11 cellular contexts compared by ENCODE assay signal in genomic region chr19:35212241-35212640, GRCh38. TPM values are rescaled to one million over a fixed set of nuclear protein-coding genes. Genes with fewer than 3 reads are reported as not detected.
A peak's percentile ranks its signal among the peaks of the same experiment; 100 is the strongest.
DNase-seq lines count a peak whose midpoint lies in the region; ATAC-seq, FAIRE-seq and TF ChIP-seq lines count a peak whose summit lies in the region.
"Had no signal": no experiment of that assay in that cellular context is flagged by ENCODE, and none has a peak within 500 bp of the region (broad histone marks: within the 10 kb centered on the region; RNA-seq: fewer than 3 reads in every experiment).

No MANE protein-coding gene starts in this region.

- H3K4me3 ChIP-seq in liver (ENCODE audit: low read depth in 1 of 3, low read length in 3 of 3) (no peak overlapping the region), HepG2 (replicated peaks in 1 of 3; ENCODE audit: insufficient read depth in 1 of 3, low read depth in 2 of 3, low read length in 3 of 3) (no peak overlapping the region), mucosa of rectum (ENCODE audit: low read length in 2 of 2) (no peak overlapping the region)

- H3K4me3 Mint-ChIP-seq in activated T-helper 2 cell treated with anti-CD3 and anti-CD28 coated beads, Interferon-gamma antibody, Interleukin-2, Interleukin-4, amounts not matched to agents 10 μg/mL and 5 μg/mL and 100 μg/mL, durations not matched to agents 14 hours and 24 hours and 36 hours (ENCODE audit: low read depth): peak overlapping the region; percentile 28

- no peak overlapping the region for H3K4me2 ChIP-seq in HepG2 (ENCODE audit: low read depth, low read length)

- intact Hi-C loops in HepG2 (cut with micrococcal nuclease; ENCODE audit: unreplicated experiment): no loop called here
- intact Hi-C loops in activated T-helper 2 cell treated with anti-CD3 and anti-CD28 coated beads, Interferon-gamma antibody, Interleukin-2, Interleukin-4, amounts not matched to agents 10 μg/mL and 5 μg/mL and 100 μg/mL, durations not matched to agents 14 hours and 24 hours and 36 hours (cut with micrococcal nuclease): no loop called here

- peaks cover 4% of the 10 kb centered on the region for H3K36me3 Mint-ChIP-seq in activated T-helper 2 cell treated with anti-CD3 and anti-CD28 coated beads, Interferon-gamma antibody, Interleukin-2, Interleukin-4, amounts not matched to agents 10 μg/mL and 5 μg/mL and 100 μg/mL, durations not matched to agents 14 hours and 24 hours and 36 hours (ENCODE audit: low read depth)

- H3K27me3 Mint-ChIP-seq in activated T-helper 2 cell treated with anti-CD3 and anti-CD28 coated beads, Interferon-gamma antibody, Interleukin-2, Interleukin-4, amounts not matched to agents 10 μg/mL and 5 μg/mL and 100 μg/mL, durations not matched to agents 14 hours and 24 hours and 36 hours (ENCODE audit: low read depth): no peaks in the 10 kb centered on the region

- H3K9me3 Mint-ChIP-seq in activated T-helper 2 cell treated with anti-CD3 and anti-CD28 coated beads, Interferon-gamma antibody, Interleukin-2, Interleukin-4, amounts not matched to agents 10 μg/mL and 5 μg/mL and 100 μg/mL, durations not matched to agents 14 hours and 24 hours and 36 hours: peaks cover 4% of the 10 kb centered on the region

- H3K4me1 ChIP-seq in liver (ENCODE audit: control insufficient read depth in 4 of 4, insufficient read depth in 4 of 4, low read length in 3 of 4) (peaks cover 0 to 3% (median under 1%) of the 10 kb centered on the region in 4 donors), HepG2 (ENCODE audit: insufficient read depth, low read length) (peaks cover 30% of the 10 kb centered on the region), mucosa of rectum (ENCODE audit: control insufficient read depth in 2 of 2, insufficient read depth in 2 of 2, low read length in 2 of 2) (peaks cover 15 to 19% of the 10 kb centered on the region in 2 donors)

- H3K27ac ChIP-seq in liver (ENCODE audit: low read depth in 1 of 2, low read length in 2 of 2) (peak overlapping the region; percentile 59 to 69), HepG2 (ENCODE audit: extremely low read length, insufficient read depth, low read length) (no peak overlapping the region), mucosa of rectum (ENCODE audit: low read depth in 2 of 2, low read length in 2 of 2) (peak overlapping the region; percentile 70 to 79)

- no peak overlapping the region for H2AFZ ChIP-seq in HepG2 (ENCODE audit: low read length)

- H3K79me2 ChIP-seq in HepG2 (ENCODE audit: insufficient read depth, low read length): no peaks in the 10 kb centered on the region

- H4K20me1 ChIP-seq in HepG2 (ENCODE audit: insufficient read depth, low read length): no peaks in the 10 kb centered on the region

- no peak for TF ChIP-seq CTCF in liver (IDR thresholded peaks at IDR 0.05; ENCODE audit: low read depth, low read length, missing input control)
- no peak; the same call in 1 of the 2 replicates for TF ChIP-seq CTCF in HepG2 (CRISPR knock-in tag; IDR thresholded peaks at IDR 0.05)
- TF ChIP-seq CTCF in GM20000 (IDR thresholded peaks at IDR 0.05; ENCODE audit: extremely low read depth, missing control alignments): no peak

- CTCF ChIA-PET in HepG2 (lab: Yijun Ruan, JAX; ENCODE audit: low intra/inter-chr PET ratio, low total read pairs): no interaction called here

- H3K36me3 ChIP-seq in liver (ENCODE audit: control insufficient read depth in 4 of 4, insufficient read depth in 3 of 4, low read depth in 1 of 4, low read length in 3 of 4): no peaks in the 10 kb centered on the region
- H3K36me3 ChIP-seq in HepG2 (replicated peaks in 1 of 2; ENCODE audit: control insufficient read depth in 1 of 2, insufficient read depth in 2 of 2, low read length in 2 of 2): no peaks in the 10 kb centered on the region
- H3K36me3 ChIP-seq in mucosa of rectum (ENCODE audit: control insufficient read depth in 2 of 2, insufficient read depth in 2 of 2, low read length in 2 of 2): no peaks in the 10 kb centered on the region

- 71% methylated on average over 7 of the region's 7 CpGs for WGBS in liver
- 59% methylated on average over 6 of the region's 7 CpGs for WGBS in HepG2 (ENCODE audit: low lambda C conversion rate)

- H3K27me3 ChIP-seq in liver (ENCODE audit: control insufficient read depth in 4 of 4, insufficient read depth in 4 of 4, low read length in 3 of 4) (no peaks in the 10 kb centered on the region), HepG2 (ENCODE audit: control insufficient read depth in 1 of 2, insufficient read depth in 2 of 2, low read length in 2 of 2) (no peaks in the 10 kb centered on the region), mucosa of rectum (ENCODE audit: control insufficient read depth in 2 of 2, insufficient read depth in 2 of 2, low read length in 2 of 2) (no peaks in the 10 kb centered on the region)

- H3K27ac Mint-ChIP-seq in activated T-helper 2 cell treated with anti-CD3 and anti-CD28 coated beads, Interferon-gamma antibody, Interleukin-2, Interleukin-4, amounts not matched to agents 10 μg/mL and 5 μg/mL and 100 μg/mL, durations not matched to agents 14 hours and 24 hours and 36 hours: peak overlapping the region; percentile 88

- in situ Hi-C loops in HepG2 (cut with HindIII; ENCODE audit: extremely low pct_ligation_motif_present, low pct_unique_long_range_greater_than_20kb): no loop called here

- H3K4me1 Mint-ChIP-seq in activated T-helper 2 cell treated with anti-CD3 and anti-CD28 coated beads, Interferon-gamma antibody, Interleukin-2, Interleukin-4, amounts not matched to agents 10 μg/mL and 5 μg/mL and 100 μg/mL, durations not matched to agents 14 hours and 24 hours and 36 hours (ENCODE audit: low read depth): peaks cover 53% of the 10 kb centered on the region

- no peak for FAIRE-seq in HepG2 (lab: Jason Lieb, UNC)
- FAIRE-seq: colon, frontal cortex had no signal

- POLR2A ChIA-PET in HepG2 (lab: Yijun Ruan, JAX): no interaction called here

- no peak overlapping the region for H3K9ac ChIP-seq in liver (ENCODE audit: low read depth in 1 of 2, low read length in 2 of 2)
- no peak overlapping the region; the same call in 1 of the 2 replicates for H3K9ac ChIP-seq in HepG2 (ENCODE audit: insufficient read depth, low read depth, low read length)
- peak overlapping the region in 1 of 2 donors; percentile 32 for H3K9ac ChIP-seq in mucosa of rectum (ENCODE audit: low read depth in 1 of 2, low read length in 2 of 2)

- no TSS peak for BruUV-seq in HepG2 (replicated peaks; lab: Mats Ljungman, UMichigan)

- TF ChIP-seq RAD21 in liver (IDR thresholded peaks at IDR 0.05) (no peak), HepG2 (CRISPR knock-in tag; IDR thresholded peaks at IDR 0.05) (no peak)

- ATAC-seq in HepG2: no peak

- DNase-seq in HepG2 (ENCODE audit: low spot score): no peak
- DNase-seq in activated T-helper 2 cell treated with anti-CD3 and anti-CD28 coated beads, Interferon-gamma antibody, Interleukin-2, Interleukin-4, amounts not matched to agents 10 μg/mL and 5 μg/mL and 100 μg/mL, durations not matched to agents 14 hours and 24 hours and 36 hours (ENCODE audit: low spot score): no peak
- DNase-seq in NCI-H2196 (lab: John Stamatoyannopoulos, UW; ENCODE audit: unreplicated experiment): no peak
- DNase-seq in SKM-1 (lab: John Stamatoyannopoulos, UW; ENCODE audit: unreplicated experiment): no peak
- DNase-seq in GM20000 (ENCODE audit: low spot score): no peak
- DNase-seq in dermis blood vessel endothelial cell: no peak
- DNase-seq: NCI-H774 had no signal

- no peak for TF ChIP-seq POLR2A in HepG2 (IDR thresholded peaks at IDR 0.05; ENCODE audit: insufficient read depth in 1 of 2, low read depth in 2 of 2, low read length in 2 of 2)

- TF ChIP-seq EP300 in HepG2 (IDR thresholded peaks at IDR 0.05; ENCODE audit: low read depth in 2 of 2, low read length in 2 of 2): no peak
- TF ChIP-seq EP300 in HepG2 (CRISPR knock-in tag; IDR thresholded peaks at IDR 0.05; ENCODE audit: borderline replicate concordance): no peak

- H3K9me3 ChIP-seq in liver (ENCODE audit: control insufficient read depth in 4 of 4, low read length in 3 of 4) (no peaks in the 10 kb centered on the region), HepG2 (ENCODE audit: low read length) (no peaks in the 10 kb centered on the region), mucosa of rectum (ENCODE audit: control insufficient read depth in 2 of 2, low read length in 2 of 2) (no peaks in the 10 kb centered on the region)

RNA-seq across cellular contexts. Expression of gene FAM187B, which starts 16.3 kb away (rescaled TPM):
- total RNA-seq in liver (under 1 TPM in 1 of 2 donors, not detected in 1; 0.17 TPM), HepG2 (2016; rRNA removed; fragmentation: Illumina TruSeq; extraction: Trizol) (not detected in 2 replicates), dermis blood vessel endothelial cell (not detected in 2 replicates)
- polyA plus RNA-seq in liver (not detected), HepG2 (2011; rRNA removed) (not detected in 2 replicates)
- total RNA-seq in HepG2 (2016; cell fraction: cytosol; rRNA removed; fragmentation: Illumina TruSeq; extraction: Trizol; ENCODE audit: low read depth): not detected in 2 replicates
- total RNA-seq in HepG2 (2016; cell fraction: insoluble cytoplasmic fraction; rRNA removed; fragmentation: Illumina TruSeq; extraction: Trizol): not detected in 2 replicates
- not detected in 2 replicates for total RNA-seq in HepG2 (2016; cell fraction: membrane; rRNA removed; fragmentation: Illumina TruSeq; extraction: Trizol)
- not detected in 2 replicates for total RNA-seq in HepG2 (2016; cell fraction: nucleus; rRNA removed; fragmentation: Illumina TruSeq; extraction: Trizol)
- polyA plus RNA-seq in HepG2 (2011; cell fraction: cytosol; rRNA removed): not detected in 2 replicates
- polyA plus RNA-seq in HepG2 (2011; cell fraction: nucleus; rRNA removed): not detected in 2 replicates
- not detected in 2 replicates for polyA plus RNA-seq in HepG2 (2012)
- not detected in 2 replicates for polyA plus RNA-seq in HepG2 (2016; cell fraction: cytosol; fragmentation: Illumina TruSeq; extraction: Trizol; ENCODE audit: low read depth)
- not detected in 2 replicates for polyA plus RNA-seq in HepG2 (2016; cell fraction: insoluble cytoplasmic fraction; fragmentation: Illumina TruSeq; extraction: Trizol; ENCODE audit: low read depth)
- polyA plus RNA-seq in HepG2 (2016; cell fraction: membrane; fragmentation: Illumina TruSeq; extraction: Trizol; ENCODE audit: low read depth): not detected in 2 replicates
- not detected in 2 replicates for polyA plus RNA-seq in HepG2 (2016; cell fraction: nucleus; fragmentation: Illumina TruSeq; extraction: Trizol; ENCODE audit: insufficient read depth, low read depth)
- polyA minus RNA-seq in HepG2 (2011; rRNA and poly(A)+ RNA removed; ENCODE audit: low replicate concordance): not detected in 2 replicates
- not detected in 2 replicates for polyA minus RNA-seq in HepG2 (2011; cell fraction: cytosol; rRNA and poly(A)+ RNA removed)
- not detected in 2 replicates for polyA minus RNA-seq in HepG2 (2011; cell fraction: nucleus; rRNA and poly(A)+ RNA removed)
- total RNA-seq in activated T-helper 2 cell treated with anti-CD3 and anti-CD28 coated beads, Interferon-gamma antibody, Interleukin-2, Interleukin-4, amounts not matched to agents 10 μg/mL and 5 μg/mL and 100 μg/mL, durations not matched to agents 14 hours and 24 hours and 36 hours: not detected in 2 replicates
- total RNA-seq: frontal cortex had no signal

RNA-seq across cellular contexts. Expression of gene LSR, which starts 36.6 kb away (rescaled TPM):
- total RNA-seq in liver: 10 to 100 TPM; 33.7 to 48.6 TPM
- 100 to 1,000 TPM in 1 of 2 donors, 10 to 100 TPM in 1; 47.3 to 150 TPM for polyA plus RNA-seq in liver
- total RNA-seq in HepG2 (2016; rRNA removed; fragmentation: Illumina TruSeq; extraction: Trizol): 14.2 and 29.2 TPM in 2 replicates
- 8.7 and 9.3 TPM in 2 replicates for total RNA-seq in HepG2 (2016; cell fraction: cytosol; rRNA removed; fragmentation: Illumina TruSeq; extraction: Trizol; ENCODE audit: low read depth)
- total RNA-seq in HepG2 (2016; cell fraction: insoluble cytoplasmic fraction; rRNA removed; fragmentation: Illumina TruSeq; extraction: Trizol): 15.3 and 31.4 TPM in 2 replicates
- total RNA-seq in HepG2 (2016; cell fraction: membrane; rRNA removed; fragmentation: Illumina TruSeq; extraction: Trizol): 15.2 and 21.9 TPM in 2 replicates
- total RNA-seq in HepG2 (2016; cell fraction: nucleus; rRNA removed; fragmentation: Illumina TruSeq; extraction: Trizol): 43.9 and 48.2 TPM in 2 replicates
- 79.2 and 111 TPM in 2 replicates for polyA plus RNA-seq in HepG2 (2011; rRNA removed)
- 44.4 and 71.0 TPM in 2 replicates for polyA plus RNA-seq in HepG2 (2011; cell fraction: cytosol; rRNA removed)
- 93.8 and 94.9 TPM in 2 replicates for polyA plus RNA-seq in HepG2 (2011; cell fraction: nucleus; rRNA removed)
- 67.7 and 97.6 TPM in 2 replicates for polyA plus RNA-seq in HepG2 (2012)
- 15.7 and 17.3 TPM in 2 replicates for polyA plus RNA-seq in HepG2 (2016; cell fraction: cytosol; fragmentation: Illumina TruSeq; extraction: Trizol; ENCODE audit: low read depth)
- polyA plus RNA-seq in HepG2 (2016; cell fraction: insoluble cytoplasmic fraction; fragmentation: Illumina TruSeq; extraction: Trizol; ENCODE audit: low read depth): 25.8 and 27.8 TPM in 2 replicates
- polyA plus RNA-seq in HepG2 (2016; cell fraction: membrane; fragmentation: Illumina TruSeq; extraction: Trizol; ENCODE audit: low read depth): 21.9 and 23.9 TPM in 2 replicates
- polyA plus RNA-seq in HepG2 (2016; cell fraction: nucleus; fragmentation: Illumina TruSeq; extraction: Trizol; ENCODE audit: insufficient read depth, low read depth): 110 and 128 TPM in 2 replicates
- polyA minus RNA-seq in HepG2 (2011; rRNA and poly(A)+ RNA removed; ENCODE audit: low replicate concordance): 87.8 and 296 TPM in 2 replicates
- polyA minus RNA-seq in HepG2 (2011; cell fraction: cytosol; rRNA and poly(A)+ RNA removed): 103 and 111 TPM in 2 replicates
- 64.0 and 64.9 TPM in 2 replicates for polyA minus RNA-seq in HepG2 (2011; cell fraction: nucleus; rRNA and poly(A)+ RNA removed)
- 0.30 and 1.0 TPM in 2 replicates for total RNA-seq in activated T-helper 2 cell treated with anti-CD3 and anti-CD28 coated beads, Interferon-gamma antibody, Interleukin-2, Interleukin-4, amounts not matched to agents 10 μg/mL and 5 μg/mL and 100 μg/mL, durations not matched to agents 14 hours and 24 hours and 36 hours
- 0.56 and 2.0 TPM in 2 replicates for total RNA-seq in dermis blood vessel endothelial cell

RNA-seq across cellular contexts. Expression of gene USF2, which starts 56.5 kb away (rescaled TPM):
- 10 to 100 TPM; 31.6 to 80.2 TPM for total RNA-seq in liver
- polyA plus RNA-seq in liver: 10 to 100 TPM; 22.8 to 85.9 TPM
- total RNA-seq in HepG2 (2016; rRNA removed; fragmentation: Illumina TruSeq; extraction: Trizol): 44.8 and 54.9 TPM in 2 replicates
- total RNA-seq in HepG2 (2016; cell fraction: cytosol; rRNA removed; fragmentation: Illumina TruSeq; extraction: Trizol; ENCODE audit: low read depth): 85.6 and 90.7 TPM in 2 replicates
- total RNA-seq in HepG2 (2016; cell fraction: insoluble cytoplasmic fraction; rRNA removed; fragmentation: Illumina TruSeq; extraction: Trizol): 38.6 and 58.5 TPM in 2 replicates
- total RNA-seq in HepG2 (2016; cell fraction: membrane; rRNA removed; fragmentation: Illumina TruSeq; extraction: Trizol): 116 and 121 TPM in 2 replicates
- 31.0 and 31.5 TPM in 2 replicates for total RNA-seq in HepG2 (2016; cell fraction: nucleus; rRNA removed; fragmentation: Illumina TruSeq; extraction: Trizol)
- polyA plus RNA-seq in HepG2 (2011; rRNA removed): 94.9 and 106 TPM in 2 replicates
- 72.5 and 101 TPM in 2 replicates for polyA plus RNA-seq in HepG2 (2011; cell fraction: cytosol; rRNA removed)
- polyA plus RNA-seq in HepG2 (2011; cell fraction: nucleus; rRNA removed): 179 and 216 TPM in 2 replicates
- 59.3 and 80.8 TPM in 2 replicates for polyA plus RNA-seq in HepG2 (2012)
- polyA plus RNA-seq in HepG2 (2016; cell fraction: cytosol; fragmentation: Illumina TruSeq; extraction: Trizol; ENCODE audit: low read depth): 180 and 204 TPM in 2 replicates
- 76.3 and 81.0 TPM in 2 replicates for polyA plus RNA-seq in HepG2 (2016; cell fraction: insoluble cytoplasmic fraction; fragmentation: Illumina TruSeq; extraction: Trizol; ENCODE audit: low read depth)
- 201 and 210 TPM in 2 replicates for polyA plus RNA-seq in HepG2 (2016; cell fraction: membrane; fragmentation: Illumina TruSeq; extraction: Trizol; ENCODE audit: low read depth)
- 122 and 131 TPM in 2 replicates for polyA plus RNA-seq in HepG2 (2016; cell fraction: nucleus; fragmentation: Illumina TruSeq; extraction: Trizol; ENCODE audit: insufficient read depth, low read depth)
- 64.5 and 74.9 TPM in 2 replicates for polyA minus RNA-seq in HepG2 (2011; rRNA and poly(A)+ RNA removed; ENCODE audit: low replicate concordance)
- 28.8 and 32.4 TPM in 2 replicates for polyA minus RNA-seq in HepG2 (2011; cell fraction: cytosol; rRNA and poly(A)+ RNA removed)
- 29.3 and 33.5 TPM in 2 replicates for polyA minus RNA-seq in HepG2 (2011; cell fraction: nucleus; rRNA and poly(A)+ RNA removed)
- total RNA-seq in activated T-helper 2 cell treated with anti-CD3 and anti-CD28 coated beads, Interferon-gamma antibody, Interleukin-2, Interleukin-4, amounts not matched to agents 10 μg/mL and 5 μg/mL and 100 μg/mL, durations not matched to agents 14 hours and 24 hours and 36 hours: 135 and 142 TPM in 2 replicates
- 47.5 and 58.2 TPM in 2 replicates for total RNA-seq in dermis blood vessel endothelial cell

RNA-seq across cellular contexts. Expression of gene FXYD5, which starts 57.7 kb away (rescaled TPM):
- total RNA-seq in liver (1 to 10 TPM; 2.2 to 2.8 TPM), HepG2 (2016; rRNA removed; fragmentation: Illumina TruSeq; extraction: Trizol) (not detected in 2 replicates), dermis blood vessel endothelial cell (17.2 and 19.3 TPM in 2 replicates)
- polyA plus RNA-seq in liver (10 to 100 TPM; 11.8 to 22.0 TPM), HepG2 (2011; rRNA removed) (0.65 and 0.91 TPM in 2 replicates)
- not detected in 2 replicates for total RNA-seq in HepG2 (2016; cell fraction: cytosol; rRNA removed; fragmentation: Illumina TruSeq; extraction: Trizol; ENCODE audit: low read depth)
- total RNA-seq in HepG2 (2016; cell fraction: insoluble cytoplasmic fraction; rRNA removed; fragmentation: Illumina TruSeq; extraction: Trizol): not detected in 2 replicates
- not detected in 2 replicates for total RNA-seq in HepG2 (2016; cell fraction: membrane; rRNA removed; fragmentation: Illumina TruSeq; extraction: Trizol)
- not detected in 2 replicates for total RNA-seq in HepG2 (2016; cell fraction: nucleus; rRNA removed; fragmentation: Illumina TruSeq; extraction: Trizol)
- 1.2 TPM in 2 replicates for polyA plus RNA-seq in HepG2 (2011; cell fraction: cytosol; rRNA removed)
- 0.64 and 1.2 TPM in 2 replicates for polyA plus RNA-seq in HepG2 (2011; cell fraction: nucleus; rRNA removed)
- polyA plus RNA-seq in HepG2 (2012): 1.1 and 2.2 TPM in 2 replicates
- 0.53 and 0.72 TPM in 2 replicates for polyA plus RNA-seq in HepG2 (2016; cell fraction: cytosol; fragmentation: Illumina TruSeq; extraction: Trizol; ENCODE audit: low read depth)
- 0.29 TPM in 1 of 2 replicates, not detected in the other for polyA plus RNA-seq in HepG2 (2016; cell fraction: insoluble cytoplasmic fraction; fragmentation: Illumina TruSeq; extraction: Trizol; ENCODE audit: low read depth)
- 0.47 TPM in 1 of 2 replicates, not detected in the other for polyA plus RNA-seq in HepG2 (2016; cell fraction: membrane; fragmentation: Illumina TruSeq; extraction: Trizol; ENCODE audit: low read depth)
- polyA plus RNA-seq in HepG2 (2016; cell fraction: nucleus; fragmentation: Illumina TruSeq; extraction: Trizol; ENCODE audit: insufficient read depth, low read depth): 0.89 TPM in 1 of 2 replicates, not detected in the other
- polyA minus RNA-seq in HepG2 (2011; rRNA and poly(A)+ RNA removed; ENCODE audit: low replicate concordance): 0.60 and 172 TPM in 2 replicates
- polyA minus RNA-seq in HepG2 (2011; cell fraction: cytosol; rRNA and poly(A)+ RNA removed): not detected in 2 replicates
- polyA minus RNA-seq in HepG2 (2011; cell fraction: nucleus; rRNA and poly(A)+ RNA removed): not detected in 2 replicates
- total RNA-seq in activated T-helper 2 cell treated with anti-CD3 and anti-CD28 coated beads, Interferon-gamma antibody, Interleukin-2, Interleukin-4, amounts not matched to agents 10 μg/mL and 5 μg/mL and 100 μg/mL, durations not matched to agents 14 hours and 24 hours and 36 hours: 257 and 271 TPM in 2 replicates
- total RNA-seq: frontal cortex had no signal
